21 cellular contexts compared by ENCODE assay signal in genomic region chr2:102030502-102030854, GRCh38. TPM values are rescaled to one million over a fixed set of nuclear protein-coding genes. Genes with fewer than 3 reads are reported as not detected.
"Had no signal": no experiment of that assay in that cellular context is flagged by ENCODE, and none has a peak within 500 bp of the region (broad histone marks: within the 10 kb centered on the region; RNA-seq: fewer than 3 reads in every experiment).

No MANE protein-coding gene starts in this region.

- H3K4me1 ChIP-seq: foreskin keratinocyte had no signal

- H3K27ac ChIP-seq: foreskin keratinocyte, ovary, testis, tibial nerve had no signal

- H3K36me3 ChIP-seq: ovary, tibial nerve had no signal

- H3K9me3 ChIP-seq: ovary, testis, tibial nerve had no signal

- H3K4me3 ChIP-seq: ovary, tibial nerve had no signal

- H3K27me3 ChIP-seq: foreskin keratinocyte, ovary, testis, tibial nerve had no signal

- ATAC-seq: foreskin keratinocyte; left colon; natural killer cell; right cardiac atrium; stimulated activated effector memory CD8-positive, alpha-beta T cell treated with anti-CD3 and anti-CD28 coated beads, Interleukin-12 subunit alpha, Interleukin-12 subunit beta, amount 100 ng/mL, for 72 hours had no signal

- DNase-seq: effector CD4-positive, alpha-beta T cell; endodermal cell; erythroblast; foreskin keratinocyte; kidney; left colon; natural killer cell; nucleus accumbens; ovary; stimulated activated CD4-positive, alpha-beta T cell treated with anti-CD3 and anti-CD28 coated beads, Interleukin-4, amount 100 ng/mL, for 1 hour; stimulated activated CD8-positive, alpha-beta memory T cell treated with anti-CD3 and anti-CD28 coated beads, Interleukin-4, amount 100 ng/mL, for 48 hours; testis had no signal

RNA-seq across cellular contexts. Expression of gene IL1R2, which starts 38.7 kb away (rescaled TPM):
- total RNA-seq: dermis microvascular lymphatic vessel endothelial cell, endothelial cell of umbilical vein, mesothelial cell of epicardium, myocyte, neural crest cell, progenitor cell of endocrine pancreas had no signal
